In the genomic region with DNA sequence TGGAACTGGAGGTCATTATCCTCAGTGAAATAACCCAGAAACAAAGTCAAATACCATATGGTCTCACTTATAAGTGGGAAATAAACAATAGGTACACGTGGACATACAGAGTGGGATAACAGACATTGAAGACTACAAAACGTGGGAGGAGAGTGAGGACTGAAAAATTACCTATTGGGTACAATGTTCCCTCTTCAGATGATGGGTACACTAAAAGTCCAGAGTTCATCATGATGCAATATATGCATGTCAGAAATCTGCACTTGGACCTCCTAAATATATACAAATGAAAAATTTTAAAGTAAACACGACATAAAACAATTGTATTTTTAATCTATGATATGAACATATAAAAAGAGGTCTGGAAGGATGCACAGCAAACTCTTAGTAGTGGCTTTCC, we compare ENCODE assay signal across 38 cellular contexts.
"Had no signal": no experiment of that assay in that cellular context is flagged by ENCODE, and none has a peak within 500 bp of the region (broad histone marks: within the 10 kb centered on the region; RNA-seq: fewer than 3 reads in every experiment).

No MANE protein-coding gene starts in this region.

- H3K36me3 ChIP-seq: ascending aorta, cardiac muscle cell had no signal

- H3K4me1 ChIP-seq: ascending aorta had no signal

- H3K27me3 Mint-ChIP-seq: activated CD4-positive, alpha-beta T cell treated with anti-CD3 and anti-CD28 coated beads for 36 hours; activated naive CD4-positive, alpha-beta T cell treated with anti-CD3 and anti-CD28 coated beads, Interleukin-2, amount 10 ng/mL, durations not matched to agents 7 days and 5 days; activated naive CD4-positive, alpha-beta T cell treated with anti-CD3 and anti-CD28 coated beads, Interleukin-2, amount 50 U/mL, for 24 hours; activated naive CD8-positive, alpha-beta T cell; activated naive CD8-positive, alpha-beta T cell treated with anti-CD3 and anti-CD28 coated beads, Interleukin-2, amount 10 ng/mL, durations not matched to agents 7 days and 5 days; activated naive CD8-positive, alpha-beta T cell treated with anti-CD3 and anti-CD28 coated beads, Interleukin-2, amount 50 U/mL, for 24 hours; central memory CD8-positive, alpha-beta T cell had no signal

- H3K4me3 Mint-ChIP-seq: activated CD4-positive, alpha-beta memory T cell treated with anti-CD3 and anti-CD28 coated beads, Interleukin-2, amount 10 ng/mL, durations not matched to agents 7 days and 5 days; activated CD4-positive, alpha-beta T cell treated with anti-CD3 and anti-CD28 coated beads for 36 hours; activated CD4-positive, alpha-beta T cell treated with anti-CD3 and anti-CD28 coated beads, Interleukin-2, amount 10 ng/mL, durations not matched to agents 7 days and 5 days; activated CD8-positive, alpha-beta memory T cell treated with anti-CD3 and anti-CD28 coated beads, Interleukin-2, amount 10 ng/mL, durations not matched to agents 7 days and 5 days; activated CD8-positive, alpha-beta T cell treated with anti-CD3 and anti-CD28 coated beads, Interleukin-2, amount 10 ng/mL, durations not matched to agents 7 days and 5 days; activated naive CD4-positive, alpha-beta T cell treated with anti-CD3 and anti-CD28 coated beads, Interleukin-2, amount 10 ng/mL, durations not matched to agents 7 days and 5 days; activated naive CD4-positive, alpha-beta T cell treated with anti-CD3 and anti-CD28 coated beads, Interleukin-2, amount 50 U/mL, for 24 hours; activated naive CD8-positive, alpha-beta T cell; activated naive CD8-positive, alpha-beta T cell treated with anti-CD3 and anti-CD28 coated beads, Interleukin-2, amount 10 ng/mL, durations not matched to agents 7 days and 5 days; activated naive CD8-positive, alpha-beta T cell treated with anti-CD3 and anti-CD28 coated beads, Interleukin-2, amount 50 U/mL, for 24 hours; activated T-cell treated with anti-CD3 and anti-CD28 coated beads, Interleukin-2, amount 50 U/mL, for 4 hours; brain; central memory CD8-positive, alpha-beta T cell; T-helper 1 cell treated with Interleukin-12 subunit alpha and Interleukin-12 subunit beta and Interleukin-4 antibody, amounts not matched to agents 30 μg/mL and 1 μg/mL, for 36 hours; T-helper 2 cell treated with Interferon-gamma antibody and Interleukin-4, amounts not matched to agents 5 μg/mL and 100 μg/mL, for 36 hours had no signal

- H3K36me3 Mint-ChIP-seq: activated naive CD4-positive, alpha-beta T cell treated with anti-CD3 and anti-CD28 coated beads, Interleukin-2, amount 10 ng/mL, durations not matched to agents 7 days and 5 days; activated naive CD4-positive, alpha-beta T cell treated with anti-CD3 and anti-CD28 coated beads, Interleukin-2, amount 50 U/mL, for 24 hours; activated naive CD8-positive, alpha-beta T cell treated with anti-CD3 and anti-CD28 coated beads, Interleukin-2, amount 10 ng/mL, durations not matched to agents 7 days and 5 days; brain had no signal

- DNase-seq: activated CD4-positive, alpha-beta memory T cell treated with anti-CD3 and anti-CD28 coated beads, Interleukin-2, amount 10 ng/mL, durations not matched to agents 7 days and 5 days; activated CD4-positive, alpha-beta T cell treated with anti-CD3 and anti-CD28 coated beads for 1 hour; activated CD4-positive, alpha-beta T cell treated with anti-CD3 and anti-CD28 coated beads for 36 hours; activated CD4-positive, alpha-beta T cell treated with anti-CD3 and anti-CD28 coated beads for 48 hours; activated CD4-positive, alpha-beta T cell treated with anti-CD3 and anti-CD28 coated beads, Interleukin-2, amount 10 ng/mL, durations not matched to agents 7 days and 5 days; activated CD4-positive, alpha-beta T cell treated with anti-CD3 and anti-CD28 coated beads, Interleukin-2, amount 50 U/mL, for 48 hours; activated CD4-positive, CD25-positive, alpha-beta regulatory T cell; activated CD8-positive, alpha-beta memory T cell treated with anti-CD3 and anti-CD28 coated beads for 24 hours; activated CD8-positive, alpha-beta memory T cell treated with anti-CD3 and anti-CD28 coated beads, Interleukin-2, amount 10 ng/mL, durations not matched to agents 7 days and 5 days; activated CD8-positive, alpha-beta memory T cell treated with anti-CD3 and anti-CD28 coated beads, Interleukin-2, amount 50 U/mL, for 48 hours; activated CD8-positive, alpha-beta T cell treated with anti-CD3 and anti-CD28 coated beads, Interleukin-2, amount 10 ng/mL, durations not matched to agents 7 days and 5 days; activated effector memory CD4-positive, alpha-beta T cell treated with Interleukin-2 at 50 U/mL for 16 hours; activated gamma-delta T cell; activated naive CD4-positive, alpha-beta T cell treated with anti-CD3 and anti-CD28 coated beads, Interleukin-2, amount 10 ng/mL, durations not matched to agents 7 days and 5 days; activated naive CD4-positive, alpha-beta T cell treated with Interleukin-2 at 50 U/mL for 16 hours; activated naive CD8-positive, alpha-beta T cell treated with anti-CD3 and anti-CD28 coated beads, Interleukin-2, amount 10 ng/mL, durations not matched to agents 7 days and 5 days; activated naive CD8-positive, alpha-beta T cell treated with anti-CD3 and anti-CD28 coated beads, Interleukin-2, amount 50 U/mL, for 24 hours; activated T-cell treated with anti-CD3 and anti-CD28 coated beads, Interleukin-2, amount 50 U/mL, for 4 hours; amygdala; anterior cingulate cortex; caudate nucleus; cerebellar nuclear complex; T-helper 1 cell; T-helper 2 cell; T-helper 9 cell had no signal

- ATAC-seq: activated CD4-positive, alpha-beta T cell treated with anti-CD3 and anti-CD28 coated beads for 36 hours; activated CD4-positive, CD25-positive, alpha-beta regulatory T cell treated with anti-CD3 and anti-CD28 coated beads, Interleukin-2, amount 50 U/mL, for 24 hours; activated CD8-positive, alpha-beta memory T cell treated with anti-CD3 and anti-CD28 coated beads, Interleukin-2, amount 10 ng/mL, durations not matched to agents 7 days and 5 days; activated CD8-positive, alpha-beta T cell treated with anti-CD3 and anti-CD28 coated beads, Interleukin-2, amount 10 ng/mL, durations not matched to agents 7 days and 5 days; activated naive CD8-positive, alpha-beta T cell treated with anti-CD3 and anti-CD28 coated beads, Interleukin-2, amount 50 U/mL, for 24 hours; activated T-cell treated with anti-CD3 and anti-CD28 coated beads, Interleukin-2, amount 50 U/mL, for 4 hours had no signal

- H3K4me3 ChIP-seq: ascending aorta, cardiac muscle cell had no signal

- H3K27ac Mint-ChIP-seq: activated CD4-positive, alpha-beta memory T cell treated with anti-CD3 and anti-CD28 coated beads, Interleukin-2, amount 10 ng/mL, durations not matched to agents 7 days and 5 days; activated CD4-positive, alpha-beta T cell treated with anti-CD3 and anti-CD28 coated beads for 36 hours; activated CD4-positive, alpha-beta T cell treated with anti-CD3 and anti-CD28 coated beads, Interleukin-2, amount 10 ng/mL, durations not matched to agents 7 days and 5 days; activated CD8-positive, alpha-beta memory T cell treated with anti-CD3 and anti-CD28 coated beads, Interleukin-2, amount 10 ng/mL, durations not matched to agents 7 days and 5 days; activated CD8-positive, alpha-beta T cell treated with anti-CD3 and anti-CD28 coated beads, Interleukin-2, amount 10 ng/mL, durations not matched to agents 7 days and 5 days; activated naive CD4-positive, alpha-beta T cell treated with anti-CD3 and anti-CD28 coated beads, Interleukin-2, amount 10 ng/mL, durations not matched to agents 7 days and 5 days; activated naive CD4-positive, alpha-beta T cell treated with anti-CD3 and anti-CD28 coated beads, Interleukin-2, amount 50 U/mL, for 24 hours; activated naive CD8-positive, alpha-beta T cell; activated naive CD8-positive, alpha-beta T cell treated with anti-CD3 and anti-CD28 coated beads, Interleukin-2, amount 10 ng/mL, durations not matched to agents 7 days and 5 days; activated naive CD8-positive, alpha-beta T cell treated with anti-CD3 and anti-CD28 coated beads, Interleukin-2, amount 50 U/mL, for 24 hours; activated T-helper 2 cell treated with anti-CD3 and anti-CD28 coated beads, Interferon-gamma antibody, Interleukin-2, Interleukin-4, amounts not matched to agents 10 μg/mL and 5 μg/mL and 100 μg/mL, durations not matched to agents 14 hours and 24 hours and 36 hours; brain; T-helper 1 cell treated with Interleukin-12 subunit alpha and Interleukin-12 subunit beta and Interleukin-4 antibody, amounts not matched to agents 30 μg/mL and 1 μg/mL, for 36 hours; T-helper 2 cell treated with Interferon-gamma antibody and Interleukin-4, amounts not matched to agents 5 μg/mL and 100 μg/mL, for 36 hours had no signal

- H3K27me3 ChIP-seq: ascending aorta had no signal

- FAIRE-seq: bronchial epithelial cell, TTC549 had no signal

- H3K9me3 Mint-ChIP-seq: activated naive CD4-positive, alpha-beta T cell treated with anti-CD3 and anti-CD28 coated beads, Interleukin-2, amount 50 U/mL, for 24 hours had no signal

- H3K27ac ChIP-seq: ascending aorta, cardiac muscle cell, VCaP had no signal

- H3K4me1 Mint-ChIP-seq: activated CD4-positive, alpha-beta memory T cell treated with anti-CD3 and anti-CD28 coated beads, Interleukin-2, amount 10 ng/mL, durations not matched to agents 7 days and 5 days; activated CD8-positive, alpha-beta memory T cell treated with anti-CD3 and anti-CD28 coated beads, Interleukin-2, amount 10 ng/mL, durations not matched to agents 7 days and 5 days; activated naive CD4-positive, alpha-beta T cell treated with anti-CD3 and anti-CD28 coated beads, Interleukin-2, amount 10 ng/mL, durations not matched to agents 7 days and 5 days; brain had no signal
